In genomic region chr9:2179557-2179956, GRCh38 we compare ENCODE assay signal across 9 cellular contexts.
A peak's percentile ranks its signal among the peaks of the same experiment; 100 is the strongest.
DNase-seq lines count a peak whose midpoint lies in the region; ATAC-seq, FAIRE-seq and TF ChIP-seq lines count a peak whose summit lies in the region.
"Had no signal": no experiment of that assay in that cellular context is flagged by ENCODE, and none has a peak within 500 bp of the region (broad histone marks: within the 10 kb centered on the region; RNA-seq: fewer than 3 reads in every experiment).

No MANE protein-coding gene starts in this region.

- FAIRE-seq in kidney (lab: Jason Lieb, UNC), result no peak

- DNase-seq in DND-41, result no peak
- DNase-seq in OCI-LY7 (ENCODE audit: low spot score), result peak; percentile 26
- no peak for DNase-seq in kidney
- DNase-seq in left colon, result no peak
- no peak for DNase-seq in NCI-H1092 treated with DMSO at 0.1 percent for 48 hours (lab: John Stamatoyannopoulos, UW)
- DNase-seq: NCI-H82 had no signal

- H3K9me3 ChIP-seq in DND-41 (ENCODE audit: insufficient read depth, low read length, severe bottlenecking) (no peaks in the 10 kb centered on the region), OCI-LY7 (ENCODE audit: low read length) (no peaks in the 10 kb centered on the region), kidney (ENCODE audit: control insufficient read depth in 1 of 2, low read length in 2 of 2) (no peaks in the 10 kb centered on the region)
- H3K9me3 ChIP-seq: esophagus muscularis mucosa had no signal

- H2AFZ ChIP-seq in DND-41 (ENCODE audit: low read depth, low read length), result no peak overlapping the region
- H2AFZ ChIP-seq in OCI-LY7 (ENCODE audit: low read length), result no peak overlapping the region

- TF ChIP-seq CTCF in DND-41 (IDR thresholded peaks at IDR 0.05; ENCODE audit: borderline replicate concordance, extremely low read depth, low read length, poor library complexity, severe bottlenecking) (peak; percentile 38), OCI-LY7 (conservative IDR thresholded peaks at IDR 0.05; ENCODE audit: low read length) (peak; percentile 71), kidney (IDR thresholded peaks at IDR 0.05; ENCODE audit: borderline replicate concordance, extremely low read depth, insufficient read depth) (no peak)

- CTCF ChIA-PET in OCI-LY7 (lab: Charles Lee; ENCODE audit: unreplicated experiment), result no interaction called here

- no peaks in the 10 kb centered on the region for H3K79me2 ChIP-seq in DND-41 (ENCODE audit: insufficient read depth, low read length)
- H3K79me2 ChIP-seq in OCI-LY7 (ENCODE audit: insufficient read depth, low read depth, low read length), result no peaks in the 10 kb centered on the region

- no peaks in the 10 kb centered on the region for H3K9me2 ChIP-seq in OCI-LY7 (ENCODE audit: insufficient read depth, low read length)

- H3K36me3 ChIP-seq in DND-41 (ENCODE audit: insufficient read depth, low read length) (peaks cover 17% of the 10 kb centered on the region; the same call in 1 of the 2 replicates), OCI-LY7 (ENCODE audit: insufficient read depth, low read length) (peaks cover 16% of the 10 kb centered on the region; the same call in 1 of the 2 replicates), kidney (ENCODE audit: control insufficient read depth in 1 of 2, insufficient read depth in 2 of 2, low read length in 2 of 2) (peaks cover 11 to 12% of the 10 kb centered on the region in 2 donors)

- BruUV-seq in OCI-LY7 (replicated peaks; lab: Mats Ljungman, UMichigan), result no TSS peak

- intact Hi-C loops in OCI-LY7 (cut with micrococcal nuclease; ENCODE audit: unreplicated experiment), result loop anchor here (1.0 kb wide), 1 partner anchor 47 kb away; no protein-coding TSS in a partner anchor
- intact Hi-C loops in kidney (cut with DNase I), result no loop called here
- intact Hi-C loops in left colon (cut with DNase I, micrococcal nuclease), result no loop called here

- H3K4me3 ChIP-seq in DND-41 (ENCODE audit: low read depth in 1 of 2, low read length in 2 of 2), result no peak overlapping the region
- H3K4me3 ChIP-seq in OCI-LY7 (ENCODE audit: low read depth, low read length, poor library complexity, severe bottlenecking), result no peak overlapping the region
- no peak overlapping the region for H3K4me3 ChIP-seq in kidney (ENCODE audit: low read length in 2 of 2)
- H3K4me3 ChIP-seq: esophagus muscularis mucosa had no signal

- H4K20me1 ChIP-seq in DND-41 (ENCODE audit: insufficient read depth, low read length), result no peaks in the 10 kb centered on the region
- H4K20me1 ChIP-seq in OCI-LY7 (ENCODE audit: insufficient read depth, low read length), result no peaks in the 10 kb centered on the region

- no peaks in the 10 kb centered on the region for H3K4me1 ChIP-seq in DND-41 (ENCODE audit: insufficient read depth, low read length)
- H3K4me1 ChIP-seq in OCI-LY7 (ENCODE audit: insufficient read depth, low read length, poor library complexity, severe bottlenecking), result no peaks in the 10 kb centered on the region
- no peaks in the 10 kb centered on the region for H3K4me1 ChIP-seq in kidney (ENCODE audit: control insufficient read depth in 1 of 2, insufficient read depth in 1 of 2, low read depth in 1 of 2, low read length in 2 of 2)

- ATAC-seq in DND-41 (ENCODE audit: insufficient read depth, low read depth) (no peak), GM18868 (IDR thresholded peaks at IDR 0.05; ENCODE audit: unreplicated experiment) (peak; percentile 52), left colon (no peak)

- POLR2A ChIA-PET in OCI-LY7 (lab: Charles Lee), result interaction anchor here (1.0 kb wide), 1 partner anchor 41 kb away, joined by 3 read pairs; no protein-coding TSS in a partner anchor

- no peak overlapping the region for H3K4me2 ChIP-seq in DND-41 (ENCODE audit: insufficient read depth, low read length)
- H3K4me2 ChIP-seq in OCI-LY7 (ENCODE audit: low read length), result no peak overlapping the region

- no peak overlapping the region for H3K9ac ChIP-seq in DND-41 (ENCODE audit: low read depth, low read length)
- no peak overlapping the region for H3K9ac ChIP-seq in kidney (ENCODE audit: low read length in 2 of 2)

- H3K27me3 ChIP-seq in DND-41 (ENCODE audit: insufficient read depth, low read length, poor library complexity) (no peaks in the 10 kb centered on the region), layer of hippocampus (ENCODE audit: control insufficient read depth, insufficient read depth, low read length) (no peaks in the 10 kb centered on the region)
- H3K27me3 ChIP-seq: esophagus muscularis mucosa had no signal

- H3K27ac ChIP-seq in DND-41 (ENCODE audit: low read length) (no peak overlapping the region), OCI-LY7 (ENCODE audit: low read depth, low read length, poor library complexity, severe bottlenecking) (no peak overlapping the region), layer of hippocampus (ENCODE audit: low read depth, low read length) (peak overlapping the region; percentile 8), kidney (ENCODE audit: low read depth in 2 of 2, low read length in 2 of 2) (no peak overlapping the region)
- H3K27ac ChIP-seq: esophagus muscularis mucosa had no signal
